1 cellular context compared by ENCODE assay signal in genomic region chr2:233026211-233026813, GRCh38.
TF ChIP-seq lines count a peak whose summit lies in the region.

No MANE protein-coding gene starts in this region.

TF ChIP-seq in GM12878, 131 proteins besides CTCF, POLR2A, EP300 and RAD21:
- TF ChIP-seq PAX8 (IDR thresholded peaks at IDR 0.05) (no peak), USF1 (IDR thresholded peaks at IDR 0.05; ENCODE audit: borderline replicate concordance, extremely low read length, insufficient read depth, low read depth, low read length) (no peak), ZBTB11 (CRISPR knock-in tag; IDR thresholded peaks at IDR 0.05) (no peak)
